ENCODE assay signal across 8 cellular contexts in the genomic region with DNA sequence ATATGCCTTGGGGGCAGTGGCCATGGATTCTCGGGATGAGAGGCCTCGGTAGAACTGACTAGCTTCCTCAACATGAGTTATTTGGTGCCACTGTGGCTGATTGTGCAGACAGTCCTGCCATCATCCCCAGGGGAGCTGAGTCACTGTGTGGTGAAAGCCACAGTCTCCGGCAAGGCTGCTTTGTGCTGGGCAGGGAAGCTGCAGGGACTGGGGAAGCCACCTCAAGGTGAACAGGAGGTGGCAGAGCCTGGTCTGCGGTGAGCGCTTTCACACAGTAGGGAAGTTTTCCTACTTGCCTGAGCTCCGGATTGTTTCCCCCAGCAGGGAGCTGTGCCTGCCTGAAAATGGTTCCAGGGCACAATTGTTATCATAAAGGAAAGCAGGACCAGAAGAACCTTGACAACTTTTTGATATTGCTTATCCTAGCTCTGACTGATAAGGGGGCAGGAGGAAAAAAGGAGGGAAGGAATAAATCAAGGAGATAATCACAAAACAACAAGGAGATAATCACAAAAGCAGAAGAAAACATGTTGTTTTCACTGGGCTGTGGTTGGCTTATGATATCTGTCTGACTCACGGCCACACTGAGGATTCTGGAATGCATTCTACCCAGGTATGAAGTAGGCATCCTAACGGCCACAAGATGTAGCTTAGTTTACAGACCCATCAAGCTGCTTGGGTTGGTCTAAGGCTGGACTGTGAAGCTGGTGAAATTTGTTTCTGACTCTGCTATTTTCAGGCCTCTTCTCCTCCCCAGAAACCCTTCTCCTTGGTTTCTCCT. TPM values are rescaled to one million over a fixed set of nuclear protein-coding genes. Genes with fewer than 3 reads are reported as not detected.
A peak's percentile ranks its signal among the peaks of the same experiment; 100 is the strongest.
DNase-seq lines count a peak whose midpoint lies in the region; ATAC-seq lines count a peak whose summit lies in the region.

No MANE protein-coding gene starts in this region.

- DNase-seq in NOMO-1 treated with dmso at 0.1 percent for 144 hours (lab: John Stamatoyannopoulos, UW; ENCODE audit: unreplicated experiment) = peak; percentile 56
- peak; percentile 84 for DNase-seq in activated CD8-positive, alpha-beta memory T cell treated with anti-CD3 and anti-CD28 coated beads, Interleukin-2, amount 50 U/mL, for 48 hours
- peak; percentile 33 for DNase-seq in left cardiac atrium
- DNase-seq in stimulated activated CD8-positive, alpha-beta memory T cell treated with anti-CD3 and anti-CD28 coated beads, Interleukin-4, amount 100 ng/mL, for 1 hour (ENCODE audit: low read depth in 2 of 2, low spot score in 1 of 2) = peak; percentile 36 to 46
- no peak for DNase-seq in cerebellar nuclear complex (lab: John Stamatoyannopoulos, UW)
- DNase-seq in NAMALWA (ENCODE audit: low spot score) = no peak

- ATAC-seq in GM18517 (IDR thresholded peaks at IDR 0.05; ENCODE audit: unreplicated experiment) (peak; percentile 90), HG02678 (IDR thresholded peaks at IDR 0.05; ENCODE audit: unreplicated experiment) (peak; percentile 95), left cardiac atrium (peak; percentile 47 to 56)

- intact Hi-C loops in left cardiac atrium (cut with DNase I) = no loop called here

RNA-seq across cellular contexts. Expression of gene GNG2, which starts 32.2 kb away (rescaled TPM):
- 10 to 100 TPM; 15.0 to 25.6 TPM for total RNA-seq in left cardiac atrium

Comparison
In these comparisons a context has a peak if more than half of its experiments do, and no peak if none do; other contexts are left out.
1. DNase-seq: peak in NOMO-1 treated with dmso at 0.1 percent for 144 hours (single experiment), activated CD8-positive, alpha-beta memory T cell treated with anti-CD3 and anti-CD28 coated beads, Interleukin-2, amount 50 U/mL, for 48 hours (single experiment), left cardiac atrium (single experiment) and stimulated activated CD8-positive, alpha-beta memory T cell treated with anti-CD3 and anti-CD28 coated beads, Interleukin-4, amount 100 ng/mL, for 1 hour (2 of 2); none in cerebellar nuclear complex (0 of 2) and NAMALWA (single experiment).
2. Peak in every context shown above with its lines, with median percentiles within 50 percentile points of each other: ATAC-seq.